ENCODE assay signal across 8 cellular contexts in genomic region chr17:38729368-38729885, GRCh38. TPM values are rescaled to one million over a fixed set of nuclear protein-coding genes. Genes with fewer than 3 reads are reported as not detected.
DNase-seq lines count a peak whose midpoint lies in the region; ATAC-seq and TF ChIP-seq lines count a peak whose summit lies in the region.

No MANE protein-coding gene starts in this region.

- H3K36me3 ChIP-seq in SU-DHL-6 (ENCODE audit: low read length): no peaks in the 10 kb centered on the region
- peaks cover 0 to 15% (median 2%) of the 10 kb centered on the region in 4 donors for H3K36me3 ChIP-seq in sigmoid colon

- H3K4me1 ChIP-seq in sigmoid colon: peaks cover 2 to 42% (median 40%) of the 10 kb centered on the region in 4 donors

- H3K27ac ChIP-seq in SU-DHL-6 (ENCODE audit: low read depth, low read length) (peak overlapping the region; percentile 49; the same call in 1 of the 2 replicates), sigmoid colon (peak overlapping the region; percentile 83 to 94 (median 88))

- no peak for DNase-seq in fibroblast of pulmonary artery (ENCODE audit: low read depth)
- no peak for DNase-seq in sigmoid colon
- DNase-seq in C1 segment of cervical spinal cord (lab: John Stamatoyannopoulos, UW): no peak
- DNase-seq in activated CD8-positive, alpha-beta memory T cell treated with anti-CD3 and anti-CD28 coated beads, Interleukin-2, amount 50 U/mL, for 48 hours: no peak

- H3K4me2 ChIP-seq in SU-DHL-6 (ENCODE audit: low read depth, low read length, poor library complexity, severe bottlenecking): peak overlapping the region; percentile 81

- peak overlapping the region; percentile 77 for H3K9ac ChIP-seq in SU-DHL-6 (ENCODE audit: low read length)

- ATAC-seq in GM21526 (IDR thresholded peaks at IDR 0.05; ENCODE audit: low FRiP score, unreplicated experiment) (no peak), HG03457 (IDR thresholded peaks at IDR 0.05; ENCODE audit: unreplicated experiment) (no peak)

- H3K27me3 ChIP-seq in SU-DHL-6 (ENCODE audit: low read length) (no peaks in the 10 kb centered on the region), sigmoid colon (no peaks in the 10 kb centered on the region)

- TF ChIP-seq CTCF in SU-DHL-6 (IDR thresholded peaks at IDR 0.05; ENCODE audit: insufficient read depth, low read length, poor library complexity, severe bottlenecking) (no peak), fibroblast of pulmonary artery (IDR thresholded peaks at IDR 0.05; ENCODE audit: low read length, missing control alignments) (no peak), sigmoid colon (IDR thresholded peaks at IDR 0.05) (no peak)

- WGBS in sigmoid colon, 2 donors: 24 to 30% methylated on average over 14 of the region's 14 CpGs

- H3K9me2 ChIP-seq in SU-DHL-6 (replicated peaks; ENCODE audit: insufficient read depth, low read length): no peaks in the 10 kb centered on the region

- H3K9me3 ChIP-seq in SU-DHL-6 (ENCODE audit: insufficient read depth, low read length): no peaks in the 10 kb centered on the region
- no peaks in the 10 kb centered on the region for H3K9me3 ChIP-seq in sigmoid colon

- H3F3A ChIP-seq in SU-DHL-6 (ENCODE audit: insufficient read depth): peaks cover 22% of the 10 kb centered on the region

- no peak for TF ChIP-seq POLR2A in sigmoid colon (IDR thresholded peaks at IDR 0.05)

- no peak for TF ChIP-seq EP300 in sigmoid colon (IDR thresholded peaks at IDR 0.05)

- peak overlapping the region; percentile 63 for H2AFZ ChIP-seq in SU-DHL-6 (ENCODE audit: low read depth, low read length, severe bottlenecking)

- intact Hi-C loops in sigmoid colon (cut with DNase I): loop anchor here (2.0 kb wide), 1 partner anchor 23 kb away; no protein-coding TSS in a partner anchor

- H3K4me3 ChIP-seq in GM08714 (ENCODE audit: low read length): peak overlapping the region; percentile 47; the same call in 1 of the 2 replicates
- peak overlapping the region; percentile 63 for H3K4me3 ChIP-seq in SU-DHL-6 (ENCODE audit: insufficient read depth, low read length, poor library complexity, severe bottlenecking)
- peak overlapping the region; percentile 56 for H3K4me3 ChIP-seq in fibroblast of pulmonary artery (replicated peaks; ENCODE audit: low read depth, low read length)
- H3K4me3 ChIP-seq in sigmoid colon: peak overlapping the region; percentile 42 to 84 (median 72)

- H4K20me1 ChIP-seq in SU-DHL-6 (ENCODE audit: low read depth, low read length): no peaks in the 10 kb centered on the region

- no peaks in the 10 kb centered on the region for H3K79me2 ChIP-seq in SU-DHL-6 (ENCODE audit: insufficient read depth, low read length)

RNA-seq across cellular contexts. Expression of gene CISD3, which starts 0.7 kb away (rescaled TPM):
- total RNA-seq in sigmoid colon: 10 to 100 TPM in 3 of 4 donors, 1 to 10 TPM in 1; 9.2 to 19.3 (median 14.6) TPM
- 100 to 1,000 TPM; 104 to 115 (median 108) TPM for polyA plus RNA-seq in sigmoid colon

RNA-seq across cellular contexts. Expression of gene PCGF2, which starts 18.7 kb away (rescaled TPM):
- 1 to 10 TPM; 4.3 to 8.9 (median 5.6) TPM for total RNA-seq in sigmoid colon
- 10 to 100 TPM; 19.6 to 32.6 (median 22.8) TPM for polyA plus RNA-seq in sigmoid colon

RNA-seq across cellular contexts. Expression of gene PSMB3, which starts 23.1 kb away (rescaled TPM):
- total RNA-seq in sigmoid colon: 100 to 1,000 TPM; 135 to 198 (median 153) TPM
- 100 to 1,000 TPM; 246 to 280 (median 258) TPM for polyA plus RNA-seq in sigmoid colon

RNA-seq across cellular contexts. Expression of gene MLLT6, which starts 24.4 kb away (rescaled TPM):
- 10 to 100 TPM; 48.9 to 90.3 (median 69.9) TPM for total RNA-seq in sigmoid colon
- 10 to 100 TPM; 15.3 to 86.5 (median 16.2) TPM for polyA plus RNA-seq in sigmoid colon

RNA-seq across cellular contexts. Expression of gene EPOP, which starts 54.7 kb away (rescaled TPM):
- 1 to 10 TPM in 2 of 4 donors, under 1 TPM in 2; 0.36 to 2.8 (median 1.3) TPM for total RNA-seq in sigmoid colon
- 1 to 10 TPM in 1 of 3 donors, not detected in 2; 2.4 TPM for polyA plus RNA-seq in sigmoid colon
